31 cellular contexts compared by ENCODE assay signal in genomic region chr2:151175857-151176256, GRCh38.
"Had no signal": no experiment of that assay in that cellular context is flagged by ENCODE, and none has a peak within 500 bp of the region (broad histone marks: within the 10 kb centered on the region; RNA-seq: fewer than 3 reads in every experiment).

No MANE protein-coding gene starts in this region.

- H3K4me3 Mint-ChIP-seq: activated CD4-positive, alpha-beta memory T cell treated with anti-CD3 and anti-CD28 coated beads, Interleukin-2, amount 10 ng/mL, durations not matched to agents 7 days and 5 days; activated CD4-positive, alpha-beta T cell treated with anti-CD3 and anti-CD28 coated beads for 36 hours; activated CD4-positive, alpha-beta T cell treated with anti-CD3 and anti-CD28 coated beads, Interleukin-2, amount 10 ng/mL, durations not matched to agents 7 days and 5 days; activated naive CD8-positive, alpha-beta T cell; activated T-cell treated with anti-CD3 and anti-CD28 coated beads, Interleukin-2, amount 50 U/mL, for 24 hours; activated T-cell treated with anti-CD3 and anti-CD28 coated beads, Interleukin-2, amount 50 U/mL, for 72 hours; T-helper 17 cell; T-helper 2 cell treated with Interferon-gamma antibody and Interleukin-4, amounts not matched to agents 5 μg/mL and 100 μg/mL, for 36 hours had no signal

- H3K9me3 Mint-ChIP-seq: activated CD4-positive, alpha-beta memory T cell treated with anti-CD3 and anti-CD28 coated beads, Interleukin-2, amount 10 ng/mL, durations not matched to agents 7 days and 5 days; activated CD4-positive, alpha-beta T cell treated with anti-CD3 and anti-CD28 coated beads, Interleukin-2, amount 10 ng/mL, durations not matched to agents 7 days and 5 days; activated T-cell treated with anti-CD3 and anti-CD28 coated beads, Interleukin-2, amount 50 U/mL, for 24 hours; activated T-cell treated with anti-CD3 and anti-CD28 coated beads, Interleukin-2, amount 50 U/mL, for 72 hours; T-helper 2 cell treated with Interferon-gamma antibody and Interleukin-4, amounts not matched to agents 5 μg/mL and 100 μg/mL, for 36 hours had no signal

- H3K4me3 ChIP-seq: body of pancreas, breast epithelium, cardiac muscle cell, colonic mucosa had no signal

- H3K36me3 Mint-ChIP-seq: activated naive CD8-positive, alpha-beta T cell had no signal

- ATAC-seq: activated CD4-positive, alpha-beta T cell treated with anti-CD3 and anti-CD28 coated beads for 36 hours; activated T-cell treated with anti-CD3 and anti-CD28 coated beads, Interleukin-2, amount 50 U/mL, for 72 hours; body of pancreas; T-helper 17 cell had no signal

- H3K27me3 ChIP-seq: body of pancreas, breast epithelium, cardiac muscle cell, colonic mucosa had no signal

- DNase-seq: activated CD4-positive, alpha-beta memory T cell treated with anti-CD3 and anti-CD28 coated beads, Interleukin-2, amount 10 ng/mL, durations not matched to agents 7 days and 5 days; activated CD4-positive, alpha-beta T cell treated with anti-CD3 and anti-CD28 coated beads for 36 hours; activated CD4-positive, alpha-beta T cell treated with anti-CD3 and anti-CD28 coated beads, Interleukin-2, amount 10 ng/mL, durations not matched to agents 7 days and 5 days; activated CD4-positive, alpha-beta T cell treated with anti-CD3 and anti-CD28 coated beads, Interleukin-2, amount 50 U/mL, for 4 hours; activated CD4-positive, CD25-positive, alpha-beta regulatory T cell; activated CD4-positive, CD25-positive, alpha-beta regulatory T cell treated with anti-CD3 and anti-CD28 coated beads, Interleukin-2, amount 50 U/mL, for 72 hours; activated CD8-positive, alpha-beta memory T cell treated with anti-CD3 and anti-CD28 coated beads, Interleukin-2, amount 50 U/mL, for 48 hours; activated gamma-delta T cell; activated naive CD4-positive, alpha-beta T cell; activated naive CD4-positive, alpha-beta T cell treated with anti-CD3 and anti-CD28 coated beads, Interleukin-2, amount 50 U/mL, for 16 hours; activated T-cell treated with anti-CD3 and anti-CD28 coated beads for 4 hours; activated T-cell treated with anti-CD3 and anti-CD28 coated beads, Interleukin-2, amount 50 U/mL, for 24 hours; activated T-cell treated with anti-CD3 and anti-CD28 coated beads, Interleukin-2, amount 50 U/mL, for 72 hours; amygdala; aorta; body of pancreas; central memory CD4-positive, alpha-beta T cell; cerebellar nuclear complex; colonic mucosa; effector CD8-positive, alpha-beta T cell; foreskin fibroblast; head of caudate nucleus; T-helper 1 cell; T-helper 17 cell; T1000; WERI-Rb-1 had no signal

- H3K9me3 ChIP-seq: body of pancreas, breast epithelium, colonic mucosa had no signal

- H3K36me3 ChIP-seq: breast epithelium, cardiac muscle cell, colonic mucosa, WERI-Rb-1 had no signal

- H3K27ac ChIP-seq: body of pancreas, breast epithelium, cardiac muscle cell, colonic mucosa, epithelial cell of prostate, WERI-Rb-1 had no signal

- H3K27ac Mint-ChIP-seq: activated CD4-positive, alpha-beta memory T cell treated with anti-CD3 and anti-CD28 coated beads, Interleukin-2, amount 10 ng/mL, durations not matched to agents 7 days and 5 days; activated CD4-positive, alpha-beta T cell treated with anti-CD3 and anti-CD28 coated beads for 36 hours; activated CD4-positive, alpha-beta T cell treated with anti-CD3 and anti-CD28 coated beads, Interleukin-2, amount 10 ng/mL, durations not matched to agents 7 days and 5 days; activated naive CD8-positive, alpha-beta T cell; activated T-cell treated with anti-CD3 and anti-CD28 coated beads, Interleukin-2, amount 50 U/mL, for 24 hours; activated T-cell treated with anti-CD3 and anti-CD28 coated beads, Interleukin-2, amount 50 U/mL, for 72 hours; T-helper 17 cell; T-helper 2 cell treated with Interferon-gamma antibody and Interleukin-4, amounts not matched to agents 5 μg/mL and 100 μg/mL, for 36 hours had no signal

- H3K4me1 Mint-ChIP-seq: activated CD4-positive, alpha-beta memory T cell treated with anti-CD3 and anti-CD28 coated beads, Interleukin-2, amount 10 ng/mL, durations not matched to agents 7 days and 5 days; activated CD4-positive, alpha-beta T cell treated with anti-CD3 and anti-CD28 coated beads for 36 hours; activated CD4-positive, alpha-beta T cell treated with anti-CD3 and anti-CD28 coated beads, Interleukin-2, amount 10 ng/mL, durations not matched to agents 7 days and 5 days; T-helper 17 cell had no signal

- H3K4me1 ChIP-seq: body of pancreas, breast epithelium, colonic mucosa had no signal
